ENCODE assay signal across 1 cellular context in the genomic region with DNA sequence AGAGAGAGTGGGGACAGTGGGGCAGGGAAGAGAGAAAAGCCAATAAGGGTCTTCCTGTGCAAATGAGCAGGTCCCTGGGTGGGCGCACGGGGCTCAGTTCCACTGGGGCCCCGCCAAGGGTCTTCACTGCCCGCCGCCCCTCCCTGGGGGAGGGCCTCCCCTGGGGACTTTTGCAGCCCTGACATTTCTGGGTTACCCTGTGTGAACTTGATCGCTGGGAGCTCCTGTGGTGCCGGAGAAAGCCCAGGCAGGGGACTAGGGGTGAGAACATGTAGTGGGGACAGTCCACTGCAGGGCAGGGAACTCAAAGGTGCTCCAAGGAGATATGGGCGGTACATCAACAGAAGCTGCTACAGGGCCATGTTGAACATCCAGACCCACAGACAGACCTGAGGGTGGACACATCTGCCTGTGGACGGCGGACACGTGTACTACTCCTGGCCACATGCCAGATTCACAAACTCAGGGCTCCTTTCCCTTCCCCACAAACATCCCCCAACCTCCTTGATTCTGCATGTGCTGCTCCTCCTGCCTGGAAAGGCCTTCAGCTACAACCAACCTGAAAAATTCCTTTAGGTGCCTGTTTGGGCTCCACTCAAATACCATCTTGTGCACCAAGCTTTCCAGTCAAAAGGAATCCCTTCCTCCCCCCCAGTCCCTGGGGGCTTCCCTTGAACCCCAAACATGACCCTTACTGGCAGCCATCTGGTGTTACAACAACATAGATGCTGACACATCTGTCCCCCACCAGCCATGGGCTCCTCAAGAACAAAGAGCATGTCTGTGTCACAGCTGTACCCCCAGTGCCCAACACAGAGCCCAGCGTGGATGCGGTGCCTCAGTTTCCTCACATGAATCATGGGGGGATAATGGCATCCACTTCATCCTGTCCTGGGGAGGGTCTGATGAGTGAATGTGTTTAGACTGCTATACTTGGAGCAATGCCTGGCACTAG.
A peak's percentile ranks its signal among the peaks of the same experiment; 100 is the strongest.
TF ChIP-seq lines count a peak whose summit lies in the region.

No MANE protein-coding gene starts in this region.

TF ChIP-seq in K562, 482 proteins besides CTCF, POLR2A, EP300 and RAD21 (continued from another document):
- 0 out of 2 replicates have a peak, but pooled peaks have one; percentile 34 for TF ChIP-seq MAX (CRISPR knock-in tag; IDR thresholded peaks at IDR 0.05)
- TF ChIP-seq, protein P1, sequence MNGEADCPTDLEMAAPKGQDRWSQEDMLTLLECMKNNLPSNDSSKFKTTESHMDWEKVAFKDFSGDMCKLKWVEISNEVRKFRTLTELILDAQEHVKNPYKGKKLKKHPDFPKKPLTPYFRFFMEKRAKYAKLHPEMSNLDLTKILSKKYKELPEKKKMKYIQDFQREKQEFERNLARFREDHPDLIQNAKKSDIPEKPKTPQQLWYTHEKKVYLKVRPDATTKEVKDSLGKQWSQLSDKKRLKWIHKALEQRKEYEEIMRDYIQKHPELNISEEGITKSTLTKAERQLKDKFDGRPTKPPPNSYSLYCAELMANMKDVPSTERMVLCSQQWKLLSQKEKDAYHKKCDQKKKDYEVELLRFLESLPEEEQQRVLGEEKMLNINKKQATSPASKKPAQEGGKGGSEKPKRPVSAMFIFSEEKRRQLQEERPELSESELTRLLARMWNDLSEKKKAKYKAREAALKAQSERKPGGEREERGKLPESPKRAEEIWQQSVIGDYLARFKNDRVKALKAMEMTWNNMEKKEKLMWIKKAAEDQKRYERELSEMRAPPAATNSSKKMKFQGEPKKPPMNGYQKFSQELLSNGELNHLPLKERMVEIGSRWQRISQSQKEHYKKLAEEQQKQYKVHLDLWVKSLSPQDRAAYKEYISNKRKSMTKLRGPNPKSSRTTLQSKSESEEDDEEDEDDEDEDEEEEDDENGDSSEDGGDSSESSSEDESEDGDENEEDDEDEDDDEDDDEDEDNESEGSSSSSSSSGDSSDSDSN (IDR thresholded peaks at IDR 0.05; ENCODE audit: borderline replicate concordance in 1 of 2, low read depth in 2 of 2, low read length in 2 of 2), result no peak
- no peak for TF ChIP-seq E4F1 (CRISPR knock-in tag; IDR thresholded peaks at IDR 0.05; ENCODE audit: borderline replicate concordance)
- peak; percentile 88 for TF ChIP-seq NFIC (IDR thresholded peaks at IDR 0.05)
- TF ChIP-seq, protein P2, sequence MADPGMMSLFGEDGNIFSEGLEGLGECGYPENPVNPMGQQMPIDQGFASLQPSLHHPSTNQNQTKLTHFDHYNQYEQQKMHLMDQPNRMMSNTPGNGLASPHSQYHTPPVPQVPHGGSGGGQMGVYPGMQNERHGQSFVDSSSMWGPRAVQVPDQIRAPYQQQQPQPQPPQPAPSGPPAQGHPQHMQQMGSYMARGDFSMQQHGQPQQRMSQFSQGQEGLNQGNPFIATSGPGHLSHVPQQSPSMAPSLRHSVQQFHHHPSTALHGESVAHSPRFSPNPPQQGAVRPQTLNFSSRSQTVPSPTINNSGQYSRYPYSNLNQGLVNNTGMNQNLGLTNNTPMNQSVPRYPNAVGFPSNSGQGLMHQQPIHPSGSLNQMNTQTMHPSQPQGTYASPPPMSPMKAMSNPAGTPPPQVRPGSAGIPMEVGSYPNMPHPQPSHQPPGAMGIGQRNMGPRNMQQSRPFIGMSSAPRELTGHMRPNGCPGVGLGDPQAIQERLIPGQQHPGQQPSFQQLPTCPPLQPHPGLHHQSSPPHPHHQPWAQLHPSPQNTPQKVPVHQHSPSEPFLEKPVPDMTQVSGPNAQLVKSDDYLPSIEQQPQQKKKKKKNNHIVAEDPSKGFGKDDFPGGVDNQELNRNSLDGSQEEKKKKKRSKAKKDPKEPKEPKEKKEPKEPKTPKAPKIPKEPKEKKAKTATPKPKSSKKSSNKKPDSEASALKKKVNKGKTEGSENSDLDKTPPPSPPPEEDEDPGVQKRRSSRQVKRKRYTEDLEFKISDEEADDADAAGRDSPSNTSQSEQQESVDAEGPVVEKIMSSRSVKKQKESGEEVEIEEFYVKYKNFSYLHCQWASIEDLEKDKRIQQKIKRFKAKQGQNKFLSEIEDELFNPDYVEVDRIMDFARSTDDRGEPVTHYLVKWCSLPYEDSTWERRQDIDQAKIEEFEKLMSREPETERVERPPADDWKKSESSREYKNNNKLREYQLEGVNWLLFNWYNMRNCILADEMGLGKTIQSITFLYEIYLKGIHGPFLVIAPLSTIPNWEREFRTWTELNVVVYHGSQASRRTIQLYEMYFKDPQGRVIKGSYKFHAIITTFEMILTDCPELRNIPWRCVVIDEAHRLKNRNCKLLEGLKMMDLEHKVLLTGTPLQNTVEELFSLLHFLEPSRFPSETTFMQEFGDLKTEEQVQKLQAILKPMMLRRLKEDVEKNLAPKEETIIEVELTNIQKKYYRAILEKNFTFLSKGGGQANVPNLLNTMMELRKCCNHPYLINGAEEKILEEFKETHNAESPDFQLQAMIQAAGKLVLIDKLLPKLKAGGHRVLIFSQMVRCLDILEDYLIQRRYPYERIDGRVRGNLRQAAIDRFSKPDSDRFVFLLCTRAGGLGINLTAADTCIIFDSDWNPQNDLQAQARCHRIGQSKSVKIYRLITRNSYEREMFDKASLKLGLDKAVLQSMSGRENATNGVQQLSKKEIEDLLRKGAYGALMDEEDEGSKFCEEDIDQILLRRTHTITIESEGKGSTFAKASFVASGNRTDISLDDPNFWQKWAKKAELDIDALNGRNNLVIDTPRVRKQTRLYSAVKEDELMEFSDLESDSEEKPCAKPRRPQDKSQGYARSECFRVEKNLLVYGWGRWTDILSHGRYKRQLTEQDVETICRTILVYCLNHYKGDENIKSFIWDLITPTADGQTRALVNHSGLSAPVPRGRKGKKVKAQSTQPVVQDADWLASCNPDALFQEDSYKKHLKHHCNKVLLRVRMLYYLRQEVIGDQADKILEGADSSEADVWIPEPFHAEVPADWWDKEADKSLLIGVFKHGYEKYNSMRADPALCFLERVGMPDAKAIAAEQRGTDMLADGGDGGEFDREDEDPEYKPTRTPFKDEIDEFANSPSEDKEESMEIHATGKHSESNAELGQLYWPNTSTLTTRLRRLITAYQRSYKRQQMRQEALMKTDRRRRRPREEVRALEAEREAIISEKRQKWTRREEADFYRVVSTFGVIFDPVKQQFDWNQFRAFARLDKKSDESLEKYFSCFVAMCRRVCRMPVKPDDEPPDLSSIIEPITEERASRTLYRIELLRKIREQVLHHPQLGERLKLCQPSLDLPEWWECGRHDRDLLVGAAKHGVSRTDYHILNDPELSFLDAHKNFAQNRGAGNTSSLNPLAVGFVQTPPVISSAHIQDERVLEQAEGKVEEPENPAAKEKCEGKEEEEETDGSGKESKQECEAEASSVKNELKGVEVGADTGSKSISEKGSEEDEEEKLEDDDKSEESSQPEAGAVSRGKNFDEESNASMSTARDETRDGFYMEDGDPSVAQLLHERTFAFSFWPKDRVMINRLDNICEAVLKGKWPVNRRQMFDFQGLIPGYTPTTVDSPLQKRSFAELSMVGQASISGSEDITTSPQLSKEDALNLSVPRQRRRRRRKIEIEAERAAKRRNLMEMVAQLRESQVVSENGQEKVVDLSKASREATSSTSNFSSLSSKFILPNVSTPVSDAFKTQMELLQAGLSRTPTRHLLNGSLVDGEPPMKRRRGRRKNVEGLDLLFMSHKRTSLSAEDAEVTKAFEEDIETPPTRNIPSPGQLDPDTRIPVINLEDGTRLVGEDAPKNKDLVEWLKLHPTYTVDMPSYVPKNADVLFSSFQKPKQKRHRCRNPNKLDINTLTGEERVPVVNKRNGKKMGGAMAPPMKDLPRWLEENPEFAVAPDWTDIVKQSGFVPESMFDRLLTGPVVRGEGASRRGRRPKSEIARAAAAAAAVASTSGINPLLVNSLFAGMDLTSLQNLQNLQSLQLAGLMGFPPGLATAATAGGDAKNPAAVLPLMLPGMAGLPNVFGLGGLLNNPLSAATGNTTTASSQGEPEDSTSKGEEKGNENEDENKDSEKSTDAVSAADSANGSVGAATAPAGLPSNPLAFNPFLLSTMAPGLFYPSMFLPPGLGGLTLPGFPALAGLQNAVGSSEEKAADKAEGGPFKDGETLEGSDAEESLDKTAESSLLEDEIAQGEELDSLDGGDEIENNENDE (IDR thresholded peaks at IDR 0.05; ENCODE audit: low read depth, low read length), result no peak
TF ChIP-seq in K562: peak in this region for 4.
